Comparison of ENCODE assay signal across 9 cellular contexts in genomic region chr3:114453296-114453888, GRCh38.
DNase-seq lines count a peak whose midpoint lies in the region; ATAC-seq and TF ChIP-seq lines count a peak whose summit lies in the region.
"Had no signal": no experiment of that assay in that cellular context is flagged by ENCODE, and none has a peak within 500 bp of the region (broad histone marks: within the 10 kb centered on the region; RNA-seq: fewer than 3 reads in every experiment).

No MANE protein-coding gene starts in this region.

- H3K4me1 ChIP-seq in Peyer's patch = peaks cover 0 to 19% (median 4%) of the 10 kb centered on the region in 4 donors

- peak overlapping the region in 3 of 4 donors; percentile 23 to 71 (median 67) for H3K27ac ChIP-seq in Peyer's patch
- H3K27ac ChIP-seq in substantia nigra (ENCODE audit: low read depth, low read length, poor library complexity, severe bottlenecking) = peak overlapping the region; percentile 82

- no peak for TF ChIP-seq CTCF in Peyer's patch (IDR thresholded peaks at IDR 0.05)

- peak overlapping the region in 3 of 4 donors; percentile 33 to 42 (median 35) for H3K4me3 ChIP-seq in Peyer's patch

- ATAC-seq in HG03108 (IDR thresholded peaks at IDR 0.05; ENCODE audit: unreplicated experiment) = no peak

- no peaks in the 10 kb centered on the region for H3K9me3 ChIP-seq in Peyer's patch

- no peaks in the 10 kb centered on the region for H3K27me3 ChIP-seq in Peyer's patch

- DNase-seq in NCI-H2171 treated with DMSO at 0.1 percent for 48 hours (lab: John Stamatoyannopoulos, UW) (peak; percentile 61), NCI-H2171 (lab: John Stamatoyannopoulos, UW) (no peak), Peyer's patch (no peak), globus pallidus (ENCODE audit: low spot score) (peak; percentile 63), substantia nigra (lab: John Stamatoyannopoulos, UW) (no peak), MV-4-11 (lab: John Stamatoyannopoulos, UW) (no peak), dermis blood vessel endothelial cell (no peak)
- DNase-seq: activated T-cell treated with anti-CD3 and anti-CD28 coated beads for 4 hours had no signal

- H3K36me3 ChIP-seq in Peyer's patch = no peaks in the 10 kb centered on the region

- no peak for TF ChIP-seq POLR2A in Peyer's patch (IDR thresholded peaks at IDR 0.05)

Comparison
In these comparisons a context has a peak if more than half of its experiments do, and no peak if none do; other contexts are left out.
1. DNase-seq: peak in NCI-H2171 treated with DMSO at 0.1 percent for 48 hours (single experiment) and globus pallidus (single experiment); none in NCI-H2171 (single experiment), Peyer's patch (0 of 3), substantia nigra (0 of 49), MV-4-11 (single experiment) and dermis blood vessel endothelial cell (single experiment).